Comparison of ENCODE assay signal across 1 cellular context in genomic region chr10:102235598-102235920, GRCh38.
TF ChIP-seq lines count a peak whose summit lies in the region.

No MANE protein-coding gene starts in this region.

TF ChIP-seq in HepG2, 621 proteins besides CTCF, POLR2A, EP300 and RAD21:
- TF ChIP-seq SP5 (CRISPR knock-in tag; IDR thresholded peaks at IDR 0.05; ENCODE audit: borderline replicate concordance, low read depth) = no peak
- no peak for TF ChIP-seq ZNF563 (CRISPR knock-in tag; IDR thresholded peaks at IDR 0.05)
- no peak for TF ChIP-seq CREB3 (CRISPR knock-in tag; IDR thresholded peaks at IDR 0.05)
- peak; percentile 16; the same call in 1 of the 2 replicates for TF ChIP-seq FOSL2 (CRISPR knock-in tag; IDR thresholded peaks at IDR 0.05)
- no peak for TF ChIP-seq MED1 (CRISPR knock-in tag; IDR thresholded peaks at IDR 0.05)
TF ChIP-seq in HepG2: peak in this region for 1.
